In the genomic region with DNA sequence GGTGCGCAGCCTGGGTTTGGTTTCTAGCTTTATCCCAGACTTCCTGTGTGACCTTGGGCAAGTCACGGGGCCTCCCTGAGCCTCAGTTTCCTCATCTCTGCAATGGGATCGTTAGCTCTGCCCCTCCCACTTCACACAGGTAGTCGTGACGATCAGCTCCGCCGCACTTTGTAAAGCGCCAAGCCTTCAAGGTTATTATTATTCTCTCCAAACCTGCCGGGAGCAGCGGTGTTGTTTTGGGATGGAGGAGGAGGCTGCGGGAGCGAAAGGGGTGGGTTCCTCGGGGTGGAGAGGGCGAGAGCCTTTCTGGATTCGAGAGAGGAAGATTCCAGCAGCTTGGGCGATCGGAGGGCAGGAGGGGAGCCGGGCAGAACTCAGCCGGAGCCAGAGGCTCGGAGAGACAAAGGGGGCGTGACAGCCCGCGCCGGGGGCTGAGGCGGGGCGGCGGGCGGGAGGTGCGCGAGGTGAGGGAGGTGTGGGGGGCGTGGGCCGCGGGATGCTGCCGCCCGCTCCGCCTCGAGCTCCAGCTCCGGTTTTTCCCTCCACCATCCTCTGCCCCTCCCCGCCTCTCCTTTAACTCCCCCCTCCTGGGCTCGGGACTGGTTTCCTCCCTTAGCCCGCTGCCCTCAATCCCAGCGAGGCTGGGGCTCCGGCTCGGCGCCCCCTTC, we compare ENCODE assay signal across 8 cellular contexts. TPM values are rescaled to one million over a fixed set of nuclear protein-coding genes. Genes with fewer than 3 reads are reported as not detected.
DNase-seq lines count a peak whose midpoint lies in the region; ATAC-seq and TF ChIP-seq lines count a peak whose summit lies in the region.

A gene with protein sequence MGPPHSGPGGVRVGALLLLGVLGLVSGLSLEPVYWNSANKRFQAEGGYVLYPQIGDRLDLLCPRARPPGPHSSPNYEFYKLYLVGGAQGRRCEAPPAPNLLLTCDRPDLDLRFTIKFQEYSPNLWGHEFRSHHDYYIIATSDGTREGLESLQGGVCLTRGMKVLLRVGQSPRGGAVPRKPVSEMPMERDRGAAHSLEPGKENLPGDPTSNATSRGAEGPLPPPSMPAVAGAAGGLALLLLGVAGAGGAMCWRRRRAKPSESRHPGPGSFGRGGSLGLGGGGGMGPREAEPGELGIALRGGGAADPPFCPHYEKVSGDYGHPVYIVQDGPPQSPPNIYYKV (plus strand): TSS at position 602 of the 668 bp plus-strand sequence. CDS start 397 bp downstream, outside the sequence.

- no peaks in the 10 kb centered on the region for H3K9me3 Mint-ChIP-seq in neural progenitor cell

- TF ChIP-seq CTCF in neural progenitor cell (IDR thresholded peaks at IDR 0.05), result peak; percentile 1

- H3K27me3 ChIP-seq in esophagus (ENCODE audit: control insufficient read depth in 1 of 2, insufficient read depth in 2 of 2, low read length in 2 of 2) (peaks cover 0 to 5% of the 10 kb centered on the region in 2 donors), neural progenitor cell (peaks cover 15% of the 10 kb centered on the region)

- no peak for ATAC-seq in GM19035 (IDR thresholded peaks at IDR 0.05; ENCODE audit: unreplicated experiment)

- H3K79me2 ChIP-seq in neural progenitor cell (ENCODE audit: low read depth), result peaks cover 4% of the 10 kb centered on the region

- H4K20me1 ChIP-seq in neural progenitor cell (ENCODE audit: low read depth), result peaks cover 29% of the 10 kb centered on the region

- H3K9ac ChIP-seq in neural progenitor cell, result peak within 1 kb of the TSS; percentile 14

- H3K4me3 ChIP-seq in esophagus (ENCODE audit: low read depth in 1 of 2, low read length in 2 of 2) (peak within 1 kb of the TSS; percentile 17 to 31), neural progenitor cell (peak within 1 kb of the TSS; percentile 96)

- H3K27ac Mint-ChIP-seq in neural progenitor cell, result peak within 1 kb of the TSS; percentile 99

- H3K4me3 Mint-ChIP-seq in neural progenitor cell, result peak within 1 kb of the TSS; percentile 98

- peaks cover 46% of the 10 kb centered on the region for H3K4me1 Mint-ChIP-seq in neural progenitor cell

- peak within 1 kb of the TSS; percentile 98 for H3K4me2 ChIP-seq in neural progenitor cell

- H2AFZ ChIP-seq in neural progenitor cell (replicated peaks), result peak within 1 kb of the TSS; percentile 69

- peaks cover 22% of the 10 kb centered on the region for H3F3A ChIP-seq in neural progenitor cell (ENCODE audit: low read depth)

- H3K36me3 ChIP-seq in esophagus (ENCODE audit: control insufficient read depth in 2 of 2, insufficient read depth in 2 of 2, low read length in 1 of 2) (peaks cover 8 to 12% of the 10 kb centered on the region in 2 donors), neural progenitor cell (no peaks in the 10 kb centered on the region)

- H3K27ac ChIP-seq in esophagus (ENCODE audit: low read depth in 2 of 2, low read length in 1 of 2) (no peak within 1 kb of the TSS), neural progenitor cell (no peak within 1 kb of the TSS)

- no peaks in the 10 kb centered on the region for H3K9me3 ChIP-seq in esophagus (ENCODE audit: control insufficient read depth in 2 of 2, insufficient read depth in 1 of 2, low read depth in 1 of 2, low read length in 1 of 2)
- no peaks in the 10 kb centered on the region for H3K9me3 ChIP-seq in neural progenitor cell (ENCODE audit: low read depth)

- peaks cover 11% of the 10 kb centered on the region for H3K36me3 Mint-ChIP-seq in neural progenitor cell

- peak; percentile 66 for DNase-seq in activated effector memory CD4-positive, alpha-beta T cell treated with anti-CD3 and anti-CD28 coated beads, Interleukin-2, amount 50 U/mL, for 16 hours
- DNase-seq in activated effector memory CD4-positive, alpha-beta T cell treated with Interleukin-2 at 50 U/mL for 16 hours, result no peak
- DNase-seq in SHP77 (lab: John Stamatoyannopoulos, UW), result peak; percentile 65 to 75
- DNase-seq in neural progenitor cell (ENCODE audit: low spot score), result peak; percentile 92
- no peak for DNase-seq in UCSD-AML1 (lab: John Stamatoyannopoulos, UW; ENCODE audit: unreplicated experiment)
- no peak for DNase-seq in AML-193 (lab: John Stamatoyannopoulos, UW)

- WGBS in esophagus, 2 donors, result 2% methylated on average over 24 to 45 of the region's 45 CpGs

- peaks cover 3% of the 10 kb centered on the region for H3K27me3 Mint-ChIP-seq in neural progenitor cell (ENCODE audit: insufficient read depth, low read depth)

- H3K4me1 ChIP-seq in esophagus (ENCODE audit: control insufficient read depth in 2 of 2, insufficient read depth in 2 of 2, low read length in 1 of 2) (peaks cover 0 to 9% of the 10 kb centered on the region in 2 donors), neural progenitor cell (peaks cover 19% of the 10 kb centered on the region)

RNA-seq across cellular contexts. Expression of the gene that starts here (rescaled TPM):
- polyA plus RNA-seq in esophagus, result 1 to 10 TPM in 1 of 2 donors, under 1 TPM in 1; 0.67 to 1.3 TPM
- 5.8 and 17.7 TPM in 2 replicates for total RNA-seq in neural progenitor cell (ENCODE audit: low replicate concordance)

Comparison
In these comparisons a context has a peak if more than half of its experiments do, and no peak if none do; other contexts are left out.
1. DNase-seq: peak in activated effector memory CD4-positive, alpha-beta T cell treated with anti-CD3 and anti-CD28 coated beads, Interleukin-2, amount 50 U/mL, for 16 hours (single experiment), SHP77 (2 of 2) and neural progenitor cell (single experiment); none in activated effector memory CD4-positive, alpha-beta T cell treated with Interleukin-2 at 50 U/mL for 16 hours (single experiment), UCSD-AML1 (single experiment) and AML-193 (0 of 2).